9 cellular contexts compared by ENCODE assay signal in genomic region chr10:47920610-47921009, GRCh38. TPM values are rescaled to one million over a fixed set of nuclear protein-coding genes. Genes with fewer than 3 reads are reported as not detected.
"Had no signal": no experiment of that assay in that cellular context is flagged by ENCODE, and none has a peak within 500 bp of the region (broad histone marks: within the 10 kb centered on the region; RNA-seq: fewer than 3 reads in every experiment).

No MANE protein-coding gene starts in this region.

RNA-seq across cellular contexts. Expression of gene NPY4R2, which starts 2.1 kb away (rescaled TPM):
- total RNA-seq: dermis blood vessel endothelial cell; fibroblast of lung; kidney epithelial cell; liver; lung microvascular endothelial cell; mononuclear cell; naive thymus-derived CD4-positive, alpha-beta T cell; uterus had no signal
- polyA plus RNA-seq: fibroblast of lung; hepatocyte; liver; naive thymus-derived CD4-positive, alpha-beta T cell had no signal
